ENCODE assay signal across 15 cellular contexts in genomic region chr9:114322160-114322818, GRCh38. TPM values are rescaled to one million over a fixed set of nuclear protein-coding genes. Genes with fewer than 3 reads are reported as not detected.
DNase-seq lines count a peak whose midpoint lies in the region; ATAC-seq, FAIRE-seq and TF ChIP-seq lines count a peak whose summit lies in the region.
"Not testable (repeated sequence)": the region's sequence is repeated elsewhere in the genome, so short reads cannot be mapped to it uniquely, and the experiment has no call there.
"Had no signal": no experiment of that assay in that cellular context is flagged by ENCODE, and none has a peak within 500 bp of the region (broad histone marks: within the 10 kb centered on the region; RNA-seq: fewer than 3 reads in every experiment).

No MANE protein-coding gene starts in this region.

- not testable (repeated sequence) for H3K27me3 Mint-ChIP-seq in activated T-cell treated with anti-CD3 and anti-CD28 coated beads, Interleukin-2, amount 50 U/mL, for 72 hours (ENCODE audit: low read depth)

- peak in 1 of 2 donors; percentile 25 for ATAC-seq in activated T-cell treated with anti-CD3 and anti-CD28 coated beads, Interleukin-2, amount 50 U/mL, for 72 hours (replicated peaks in 1 of 2)
- ATAC-seq in left lung, result peak; percentile 4

- WGBS in thyroid gland, 2 donors, result 46 to 63% methylated on average over 11 to 12 of the region's 12 CpGs

- not testable (repeated sequence) for H2AFZ ChIP-seq in ACC112 (ENCODE audit: low read length, unreplicated experiment); osteoblast (ENCODE audit: low read length)

- not testable (repeated sequence) for H3K36me3 Mint-ChIP-seq in activated T-cell treated with anti-CD3 and anti-CD28 coated beads, Interleukin-2, amount 50 U/mL, for 72 hours (ENCODE audit: insufficient read depth in 2 of 2)

- TF ChIP-seq POLR2A in GM12892 (IDR thresholded peaks at IDR 0.05; ENCODE audit: low read depth, low read length); thyroid gland (IDR thresholded peaks at IDR 0.05): not testable (repeated sequence)

- peak; percentile 58 for FAIRE-seq in GM12892 (lab: Jason Lieb, UNC)

- peaks cover 32% of the 10 kb centered on the region for H3K4me1 Mint-ChIP-seq in activated T-cell treated with anti-CD3 and anti-CD28 coated beads, Interleukin-2, amount 50 U/mL, for 72 hours (ENCODE audit: low read depth)

- peak overlapping the region in 1 of 2 donors; percentile 71 for H3K4me3 Mint-ChIP-seq in activated T-cell treated with anti-CD3 and anti-CD28 coated beads, Interleukin-2, amount 50 U/mL, for 72 hours

- H4K20me1 ChIP-seq in osteoblast (ENCODE audit: insufficient read depth, low read length), result not testable (repeated sequence)

- intact Hi-C loops in left lung (cut with DNase I); thyroid gland (cut with DNase I): not testable (repeated sequence)

- H3K4me1 ChIP-seq in ACC112 (ENCODE audit: control insufficient read depth, insufficient read depth, low read length, unreplicated experiment); osteoblast (ENCODE audit: insufficient read depth, low read length); thyroid gland: not testable (repeated sequence)
- peaks cover 0 to 23% of the 10 kb centered on the region in 2 donors for H3K4me1 ChIP-seq in left lung

- not testable (repeated sequence) for TF ChIP-seq CTCF in cardiac fibroblast (IDR thresholded peaks at IDR 0.05; ENCODE audit: low read depth, low read length); left lung (IDR thresholded peaks at IDR 0.05); osteoblast (IDR thresholded peaks at IDR 0.05; ENCODE audit: extremely low read depth, low read depth, low read length); thyroid gland (IDR thresholded peaks at IDR 0.05)

- peak overlapping the region; percentile 82 for H3K27ac Mint-ChIP-seq in activated T-cell treated with anti-CD3 and anti-CD28 coated beads, Interleukin-2, amount 50 U/mL, for 72 hours

- not testable (repeated sequence) for H3K27me3 ChIP-seq in ACC112 (ENCODE audit: insufficient read depth, low read length); left lung; osteoblast (ENCODE audit: insufficient read depth, low read length); thyroid gland

- not testable (repeated sequence) for DNase-seq in GM12892 (ENCODE audit: insufficient read length); activated T-cell treated with anti-CD3 and anti-CD28 coated beads, Interleukin-2, amount 50 U/mL, for 72 hours; osteoblast (ENCODE audit: insufficient read length, low spot score, missing footprints)
- DNase-seq in M059J (ENCODE audit: low read depth), result peak; percentile 42
- peak; percentile 12 to 34 for DNase-seq in cardiac fibroblast (ENCODE audit: low read depth in 2 of 2)
- DNase-seq in left lung, result peak in 1 of 2 donors; percentile 38
- peak; percentile 69 to 75 for DNase-seq in thyroid gland

- H3K79me2 ChIP-seq in ACC112 (ENCODE audit: control insufficient read depth, insufficient read depth, low read length, unreplicated experiment); osteoblast (ENCODE audit: insufficient read depth, low read length): not testable (repeated sequence)

- not testable (repeated sequence) for H3K9me3 Mint-ChIP-seq in activated T-cell treated with anti-CD3 and anti-CD28 coated beads, Interleukin-2, amount 50 U/mL, for 72 hours

- H3K36me3 ChIP-seq in ACC112 (ENCODE audit: insufficient read depth, low read length); left lung; osteoblast (ENCODE audit: insufficient read depth, low read length); thyroid gland: not testable (repeated sequence)

- H3K4me2 ChIP-seq in osteoblast (ENCODE audit: insufficient read depth, low read length), result peak overlapping the region; percentile 29

- H3K9me3 ChIP-seq in left lung; osteoblast (ENCODE audit: low read depth, low read length); thyroid gland: not testable (repeated sequence)

- H3K4me3 ChIP-seq in ACC112 (ENCODE audit: low read depth, low read length); cardiac fibroblast (replicated peaks in 1 of 2; ENCODE audit: low read depth in 2 of 2, low read length in 2 of 2); left lung; osteoblast (ENCODE audit: insufficient read depth, low read length); thyroid gland (replicated peaks in 1 of 3): not testable (repeated sequence)

- peak overlapping the region; percentile 12; the same call in 1 of the 2 replicates for H3K27ac ChIP-seq in ACC112 (ENCODE audit: low read depth, low read length)
- not testable (repeated sequence) for H3K27ac ChIP-seq in left lung, thyroid gland
- H3K27ac ChIP-seq in osteoblast (ENCODE audit: low read depth, low read length), result peak overlapping the region; percentile 43

RNA-seq across cellular contexts. Expression of gene ORM1, which starts 0.6 kb away (rescaled TPM):
- polyA plus RNA-seq in GM12892 (2012; ENCODE audit: missing spikeins), result not detected
- total RNA-seq in M059J (2014; rRNA removed; shearing (Covaris generic)), result 0.57 TPM in 1 of 2 replicates, not detected in the other
- not detected for total RNA-seq in activated T-cell treated with anti-CD3 and anti-CD28 coated beads, Interleukin-2, amount 50 U/mL, for 72 hours
- total RNA-seq in left lung, result 10 to 100 TPM in 1 of 2 donors, 1 to 10 TPM in 1; 6.9 to 87.0 TPM
- not detected in 2 replicates for total RNA-seq in osteoblast
- total RNA-seq in thyroid gland, result not detected
- total RNA-seq: CD4-positive, CD25-positive, alpha-beta regulatory T cell; Daoy; GM23338; NCI-H460; OCI-LY7; SK-MEL-5 had no signal
- polyA plus RNA-seq: CD4-positive, CD25-positive, alpha-beta regulatory T cell; GM23338; IgD-negative memory B cell had no signal

RNA-seq across cellular contexts. Expression of gene ORM2, which starts 7.4 kb away (rescaled TPM):
- not detected for polyA plus RNA-seq in GM12892 (2012; ENCODE audit: missing spikeins)
- total RNA-seq in M059J (2014; rRNA removed; shearing (Covaris generic)), result not detected in 2 replicates
- not detected for total RNA-seq in activated T-cell treated with anti-CD3 and anti-CD28 coated beads, Interleukin-2, amount 50 U/mL, for 72 hours
- 10 to 100 TPM in 1 of 2 donors, 1 to 10 TPM in 1; 3.4 to 29.9 TPM for total RNA-seq in left lung
- not detected in 2 replicates for total RNA-seq in osteoblast
- not detected for total RNA-seq in thyroid gland
- total RNA-seq: CD4-positive, CD25-positive, alpha-beta regulatory T cell; Daoy; NCI-H460; OCI-LY7; SK-MEL-5 had no signal
- polyA plus RNA-seq: CD4-positive, CD25-positive, alpha-beta regulatory T cell; IgD-negative memory B cell had no signal
